9 cellular contexts compared by ENCODE assay signal in the genomic region with DNA sequence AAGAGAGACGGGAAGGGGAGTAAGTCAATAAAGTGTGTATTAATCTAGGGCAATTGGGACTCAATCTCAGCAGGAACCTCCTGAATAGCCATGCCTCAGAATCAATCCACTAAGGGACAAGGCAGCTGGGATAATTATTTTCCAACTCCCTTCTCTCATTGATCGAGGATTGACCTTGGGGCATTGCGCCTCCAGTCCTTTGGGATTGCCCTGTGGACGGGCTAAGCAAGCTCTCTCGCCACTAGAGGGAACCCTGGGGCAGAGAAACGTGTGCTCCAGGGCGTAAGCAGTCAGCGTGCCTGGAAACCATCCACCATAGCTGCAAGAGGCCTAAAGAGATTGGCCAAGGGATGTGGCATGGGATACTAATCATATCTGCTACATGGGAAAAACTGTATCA.
DNase-seq lines count a peak whose midpoint lies in the region; ATAC-seq and TF ChIP-seq lines count a peak whose summit lies in the region.
"Had no signal": no experiment of that assay in that cellular context is flagged by ENCODE, and none has a peak within 500 bp of the region (broad histone marks: within the 10 kb centered on the region; RNA-seq: fewer than 3 reads in every experiment).

No MANE protein-coding gene starts in this region.

- no peak overlapping the region for H3K27ac ChIP-seq in tibial artery
- H3K27ac ChIP-seq: neutrophil had no signal

- H3K9me3 ChIP-seq in tibial artery = peaks cover 0 to 4% (median 0%) of the 10 kb centered on the region in 3 donors
- H3K9me3 ChIP-seq: neutrophil had no signal

- H3K4me1 ChIP-seq in tibial artery = peaks cover 0 to 9% (median 1%) of the 10 kb centered on the region in 4 donors

- H3K27me3 ChIP-seq in tibial artery = no peaks in the 10 kb centered on the region
- H3K27me3 ChIP-seq: neutrophil had no signal

- no peak overlapping the region for H3K4me3 ChIP-seq in tibial artery

- H3K36me3 ChIP-seq in tibial artery = no peaks in the 10 kb centered on the region
- H3K36me3 ChIP-seq: neutrophil had no signal

- peak; percentile 61 to 69 for TF ChIP-seq CTCF in tibial artery (IDR thresholded peaks at IDR 0.05)

- peak; percentile 58 for ATAC-seq in GM18909 (IDR thresholded peaks at IDR 0.05; ENCODE audit: poor library complexity, unreplicated experiment)
- no peak for ATAC-seq in HG03460 (IDR thresholded peaks at IDR 0.05; ENCODE audit: unreplicated experiment)

- DNase-seq in AG20443 (ENCODE audit: low spot score) = peak; percentile 89
- DNase-seq in NCI-H146 treated with DMSO at 0.1 percent for 48 hours (lab: John Stamatoyannopoulos, UW; ENCODE audit: unreplicated experiment) = peak; percentile 37
- peak; percentile 65 for DNase-seq in activated CD4-positive, alpha-beta T cell treated with anti-CD3 and anti-CD28 coated beads for 48 hours
- peak; percentile 52 for DNase-seq in epidermal melanocyte (ENCODE audit: insufficient read length, low spot score)
- peak; percentile 7 for DNase-seq in midbrain (lab: John Stamatoyannopoulos, UW)
- DNase-seq in tibial artery = peak; percentile 49 to 75

- intact Hi-C loops in tibial artery (cut with DNase I; ENCODE audit: low total_unique reads) = no loop called here

Comparison
In these comparisons a context has a peak if more than half of its experiments do, and no peak if none do; other contexts are left out.
1. DNase-seq: peak in every context shown above with its lines; median percentile 89 in AG20443; 65 in activated CD4-positive, alpha-beta T cell treated with anti-CD3 and anti-CD28 coated beads for 48 hours; 62 in tibial artery; 52 in epidermal melanocyte; 37 in NCI-H146 treated with DMSO at 0.1 percent for 48 hours; 7 in midbrain.